27 cellular contexts compared by ENCODE assay signal in genomic region chr1:166933137-166933536, GRCh38. TPM values are rescaled to one million over a fixed set of nuclear protein-coding genes. Genes with fewer than 3 reads are reported as not detected.
DNase-seq lines count a peak whose midpoint lies in the region; FAIRE-seq and TF ChIP-seq lines count a peak whose summit lies in the region.
"Had no signal": no experiment of that assay in that cellular context is flagged by ENCODE, and none has a peak within 500 bp of the region (broad histone marks: within the 10 kb centered on the region; RNA-seq: fewer than 3 reads in every experiment).

No MANE protein-coding gene starts in this region.

- no peaks in the 10 kb centered on the region for H3K79me2 ChIP-seq in OCI-LY3 (ENCODE audit: low read length)

- H2AFZ ChIP-seq in OCI-LY3 (ENCODE audit: low read depth, low read length): no peak overlapping the region
- H2AFZ ChIP-seq: GM23248 had no signal

- DNase-seq in GM12892 (ENCODE audit: insufficient read length) (no peak), left kidney (ENCODE audit: low read depth, low spot score) (peak; percentile 37), DMS53 (lab: John Stamatoyannopoulos, UW) (no peak), kidney (no peak), NCI-H2171 (lab: John Stamatoyannopoulos, UW) (no peak)
- DNase-seq: AML-193; C1 segment of cervical spinal cord; Calu3; CD8-positive, alpha-beta memory T cell; GDM1; GM23248; H9; MM.1S; NCI-H1048; NCI-H1417 treated with DMSO at 0.1 percent for 48 hours; NCI-H187; NCI-H2227 treated with DMSO at 0.1 percent for 48 hours; NCI-H510A; NCI-H748 treated with DMSO at 0.1 percent for 48 hours; OCI-M1; T-helper 1 cell had no signal

- H3K9me3 ChIP-seq in HEK293 (ENCODE audit: control insufficient read depth, insufficient read depth, low read depth, low read length) (no peaks in the 10 kb centered on the region), OCI-LY3 (ENCODE audit: insufficient read depth, low read length) (no peaks in the 10 kb centered on the region), kidney (ENCODE audit: control insufficient read depth in 1 of 2, low read length in 2 of 2) (no peaks in the 10 kb centered on the region)
- H3K9me3 ChIP-seq: SJSA1 had no signal

- POLR2A ChIA-PET in HEK293 (lab: Yijun Ruan, JAX): no interaction called here

- intact Hi-C loops in kidney (cut with DNase I): no loop called here

- CTCF ChIA-PET in HEK293 (lab: Yijun Ruan, JAX): no interaction called here

- FAIRE-seq in GM12892 (lab: Jason Lieb, UNC): peak; percentile 14
- no peak for FAIRE-seq in kidney (lab: Jason Lieb, UNC)

- no peaks in the 10 kb centered on the region for H3K4me1 ChIP-seq in HEK293 (ENCODE audit: control insufficient read depth, insufficient read depth, low read length)
- peaks cover 30% of the 10 kb centered on the region for H3K4me1 ChIP-seq in OCI-LY3 (ENCODE audit: low read length)
- H3K4me1 ChIP-seq in kidney (ENCODE audit: control insufficient read depth in 1 of 2, insufficient read depth in 1 of 2, low read depth in 1 of 2, low read length in 2 of 2): no peaks in the 10 kb centered on the region
- H3K4me1 ChIP-seq: SJSA1 had no signal

- no peak for TF ChIP-seq POLR2A in GM12892 (IDR thresholded peaks at IDR 0.05; ENCODE audit: low read depth, low read length)

- H3K27ac ChIP-seq in HEK293 (ENCODE audit: extremely low read depth, low read depth, low read length) (no peak overlapping the region), OCI-LY3 (ENCODE audit: low read length) (no peak overlapping the region), kidney (ENCODE audit: low read depth in 2 of 2, low read length in 2 of 2) (no peak overlapping the region)
- H3K27ac ChIP-seq: GM23248, SJSA1 had no signal

- H3K36me3 ChIP-seq in HEK293 (ENCODE audit: control insufficient read depth in 2 of 2, insufficient read depth in 1 of 2, low read length in 2 of 2) (no peaks in the 10 kb centered on the region), OCI-LY3 (replicated peaks; ENCODE audit: low read depth, low read length) (no peaks in the 10 kb centered on the region), kidney (ENCODE audit: control insufficient read depth in 1 of 2, insufficient read depth in 2 of 2, low read length in 2 of 2) (no peaks in the 10 kb centered on the region)
- H3K36me3 ChIP-seq: SJSA1 had no signal

- peak overlapping the region; percentile 27 for H3K4me2 ChIP-seq in OCI-LY3 (ENCODE audit: low read length)

- no peak overlapping the region for H3K9ac ChIP-seq in OCI-LY3 (ENCODE audit: low read length)
- no peak overlapping the region for H3K9ac ChIP-seq in kidney (ENCODE audit: low read length in 2 of 2)
- H3K9ac ChIP-seq: GM23248 had no signal

- no peaks in the 10 kb centered on the region for H4K20me1 ChIP-seq in OCI-LY3 (ENCODE audit: insufficient read depth, low read length)

- H3K27me3 ChIP-seq in OCI-LY3 (ENCODE audit: low read depth, low read length): no peaks in the 10 kb centered on the region
- H3K27me3 ChIP-seq: SJSA1 had no signal

- TF ChIP-seq CTCF in HEK293 (tag by site-specific recombination; IDR thresholded peaks at IDR 0.05) (no peak), OCI-LY3 (IDR thresholded peaks at IDR 0.05; ENCODE audit: low read depth, low read length) (no peak), kidney (IDR thresholded peaks at IDR 0.05; ENCODE audit: borderline replicate concordance, extremely low read depth, insufficient read depth) (no peak)

- H3K4me3 ChIP-seq in HEK293 (ENCODE audit: low read depth, low read length) (no peak overlapping the region), OCI-LY3 (ENCODE audit: low read length) (no peak overlapping the region), kidney (ENCODE audit: low read length in 2 of 2) (no peak overlapping the region)
- H3K4me3 ChIP-seq: GM23248, SJSA1 had no signal

TF ChIP-seq in HEK293, 187 proteins besides CTCF, POLR2A, EP300 and RAD21:
- TF ChIP-seq PRDM1 (tag by site-specific recombination; IDR thresholded peaks at IDR 0.05): peak; percentile 85
- no peak for TF ChIP-seq ZNF639 (tag by site-specific recombination; IDR thresholded peaks at IDR 0.05)
- TF ChIP-seq ZNF391 (tag by site-specific recombination; IDR thresholded peaks at IDR 0.05; ENCODE audit: borderline replicate concordance, low read depth): no peak
- TF ChIP-seq ZBTB21 (tag by site-specific recombination; IDR thresholded peaks at IDR 0.05): 0 out of 2 replicates have a peak, but pooled peaks have one; percentile 24
- TF ChIP-seq ZNF324 (tag by site-specific recombination; IDR thresholded peaks at IDR 0.05): no peak
- TF ChIP-seq FEZF1 (tag by site-specific recombination; IDR thresholded peaks at IDR 0.05): no peak
- peak; percentile 75 for TF ChIP-seq ZNF629 (tag by site-specific recombination; IDR thresholded peaks at IDR 0.05)
TF ChIP-seq in HEK293: peak in this region for 3.

RNA-seq across cellular contexts. Expression of gene ILDR2, which starts 42.2 kb away (rescaled TPM):
- polyA plus RNA-seq in GM12892 (2012; ENCODE audit: missing spikeins): 0.78 TPM
- total RNA-seq in kidney: 5.9 TPM
- polyA plus RNA-seq in kidney (ENCODE audit: insufficient read depth, low read depth, low replicate concordance): 1.5 TPM
- total RNA-seq: GM23248 had no signal
- polyA plus RNA-seq: CD8-positive, alpha-beta memory T cell; GM23248 had no signal

RNA-seq across cellular contexts. Expression of gene MAEL, which starts 55.9 kb away (rescaled TPM):
- not detected for polyA plus RNA-seq in GM12892 (2012; ENCODE audit: missing spikeins)
- total RNA-seq in kidney: 0.54 TPM
- polyA plus RNA-seq in kidney (ENCODE audit: insufficient read depth, low read depth, low replicate concordance): 2.2 TPM
- total RNA-seq: A172; Calu3; CD8-positive, alpha-beta memory T cell; GM23248; H9; LHCN-M2 had no signal
- polyA plus RNA-seq: AG04450; CD8-positive, alpha-beta memory T cell; GM23248 had no signal

RNA-seq across cellular contexts. Expression of gene TADA1, which starts 57.1 kb away (rescaled TPM):
- 19.2 TPM for polyA plus RNA-seq in GM12892 (2012; ENCODE audit: missing spikeins)
- 11.5 TPM for total RNA-seq in kidney
- polyA plus RNA-seq in kidney (ENCODE audit: insufficient read depth, low read depth, low replicate concordance): 13.7 TPM
